In genomic region chr2:19350678-19351401, GRCh38 we compare ENCODE assay signal across 10 cellular contexts. TPM values are rescaled to one million over a fixed set of nuclear protein-coding genes. Genes with fewer than 3 reads are reported as not detected.
DNase-seq lines count a peak whose midpoint lies in the region.
"Had no signal": no experiment of that assay in that cellular context is flagged by ENCODE, and none has a peak within 500 bp of the region (broad histone marks: within the 10 kb centered on the region; RNA-seq: fewer than 3 reads in every experiment).

No MANE protein-coding gene starts in this region.

- POLR2A ChIA-PET in activated CD4-positive, alpha-beta memory T cell treated with anti-CD3 and anti-CD28 coated beads, Interleukin-2, amount 10 ng/mL, durations not matched to agents 7 days and 5 days (lab: Charles Lee) = interaction anchor here (2.4 kb wide), 1 partner anchor 10 kb away, joined by 8 read pairs; no protein-coding TSS in a partner anchor

- H3K4me1 Mint-ChIP-seq in activated CD4-positive, alpha-beta memory T cell treated with anti-CD3 and anti-CD28 coated beads, Interleukin-2, amount 10 ng/mL, durations not matched to agents 7 days and 5 days = peaks cover 22% of the 10 kb centered on the region

- H3K4me3 ChIP-seq in iPS-11a (ENCODE audit: low read depth, low read length) = peak overlapping the region; percentile 17
- no peak overlapping the region for H3K4me3 ChIP-seq in skeletal muscle satellite cell (ENCODE audit: low read length)

- peaks cover 2% of the 10 kb centered on the region for H3K36me3 Mint-ChIP-seq in activated CD4-positive, alpha-beta memory T cell treated with anti-CD3 and anti-CD28 coated beads, Interleukin-2, amount 10 ng/mL, durations not matched to agents 7 days and 5 days (ENCODE audit: low read depth)

- peak; percentile 4 for DNase-seq in NCI-H2227 treated with DMSO at 0.1 percent for 48 hours (lab: John Stamatoyannopoulos, UW)
- DNase-seq in NCI-H2227 (lab: John Stamatoyannopoulos, UW; ENCODE audit: unreplicated experiment) = no peak
- no peak for DNase-seq in activated CD4-positive, alpha-beta memory T cell treated with anti-CD3 and anti-CD28 coated beads, Interleukin-2, amount 10 ng/mL, durations not matched to agents 7 days and 5 days
- DNase-seq in kidney tubule cell (ENCODE audit: low spot score) = no peak
- no peak for DNase-seq in NAMALWA (ENCODE audit: low spot score)
- no peak for DNase-seq in activated CD4-positive, alpha-beta T cell treated with anti-CD3 and anti-CD28 coated beads for 48 hours
- DNase-seq: MV-4-11 had no signal

- CTCF ChIA-PET in activated CD4-positive, alpha-beta memory T cell treated with anti-CD3 and anti-CD28 coated beads, Interleukin-2, amount 10 ng/mL, durations not matched to agents 7 days and 5 days (lab: Charles Lee) = interaction anchor here (1.0 to 3.8 kb wide), 3 partner anchors 9 to 500 kb away, joined by 3 to 24 read pairs (median 3); partner anchors contain the start of gene OSR1

- peaks cover 28% of the 10 kb centered on the region for H3K36me3 ChIP-seq in skeletal muscle satellite cell (ENCODE audit: insufficient read depth, low read length)

- no peak overlapping the region for H3K9ac ChIP-seq in skeletal muscle satellite cell (ENCODE audit: low read depth, low read length)

- H3K9me3 ChIP-seq in skeletal muscle satellite cell (replicated peaks; ENCODE audit: low read length) = no peaks in the 10 kb centered on the region

- no peak overlapping the region for H3K4me3 Mint-ChIP-seq in activated CD4-positive, alpha-beta memory T cell treated with anti-CD3 and anti-CD28 coated beads, Interleukin-2, amount 10 ng/mL, durations not matched to agents 7 days and 5 days

- no peaks in the 10 kb centered on the region for H3K27me3 ChIP-seq in skeletal muscle satellite cell (ENCODE audit: control insufficient read depth, insufficient read depth, low read length)

- no peaks in the 10 kb centered on the region for H3K9me3 Mint-ChIP-seq in activated CD4-positive, alpha-beta memory T cell treated with anti-CD3 and anti-CD28 coated beads, Interleukin-2, amount 10 ng/mL, durations not matched to agents 7 days and 5 days

- H3K27ac Mint-ChIP-seq in activated CD4-positive, alpha-beta memory T cell treated with anti-CD3 and anti-CD28 coated beads, Interleukin-2, amount 10 ng/mL, durations not matched to agents 7 days and 5 days = peak overlapping the region; percentile 38

- peaks cover 64% of the 10 kb centered on the region for H3K27me3 Mint-ChIP-seq in activated CD4-positive, alpha-beta memory T cell treated with anti-CD3 and anti-CD28 coated beads, Interleukin-2, amount 10 ng/mL, durations not matched to agents 7 days and 5 days

- H3K4me1 ChIP-seq in skeletal muscle satellite cell (ENCODE audit: control insufficient read depth, insufficient read depth, low read length) = peaks cover 6% of the 10 kb centered on the region

- peak overlapping the region; percentile 41 for H3K4me2 ChIP-seq in skeletal muscle satellite cell (ENCODE audit: low read length)

RNA-seq across cellular contexts. Expression of gene OSR1, which starts 7.6 kb away (rescaled TPM):
- not detected for total RNA-seq in activated CD4-positive, alpha-beta memory T cell treated with anti-CD3 and anti-CD28 coated beads, Interleukin-2, amount 10 ng/mL, durations not matched to agents 7 days and 5 days
- total RNA-seq in skeletal muscle satellite cell (2012; rRNA removed) = 7.9 and 24.7 TPM in 2 replicates
- total RNA-seq: OCI-LY7 had no signal
